ENCODE assay signal across 2 cellular contexts in the genomic region with DNA sequence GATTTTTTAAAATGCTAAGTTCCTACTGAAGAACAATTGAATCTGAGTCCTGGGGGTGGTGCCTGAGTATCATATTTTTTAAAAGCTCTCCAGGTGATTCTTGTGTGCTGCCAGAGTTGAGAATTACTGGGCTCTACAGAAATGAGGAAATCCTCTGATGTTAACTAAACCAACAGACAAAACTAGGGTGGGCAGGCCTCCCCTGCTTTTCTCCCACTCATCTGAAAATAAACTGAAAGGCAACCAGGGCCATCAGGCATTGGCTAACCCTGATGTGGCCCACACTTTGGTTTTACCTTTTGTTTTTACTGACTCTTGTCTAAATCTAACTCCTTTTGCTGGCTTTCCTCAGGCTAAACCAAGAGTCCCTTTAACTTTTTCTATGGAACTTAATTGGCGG.
TF ChIP-seq lines count a peak whose summit lies in the region.

No MANE protein-coding gene starts in this region.

TF ChIP-seq in GM23338, 12 proteins besides CTCF, POLR2A, EP300 and RAD21 (continues in another document):
- TF ChIP-seq POLR2AphosphoS5 (IDR thresholded peaks at IDR 0.05; ENCODE audit: low read depth) = no peak
- TF ChIP-seq EZH2 (IDR thresholded peaks at IDR 0.05; ENCODE audit: low read depth, unreplicated experiment) = no peak
- TF ChIP-seq NANOG (IDR thresholded peaks at IDR 0.05; ENCODE audit: borderline replicate concordance) = no peak
- TF ChIP-seq ZNF331 (CRISPR knock-in tag; IDR thresholded peaks at IDR 0.05; ENCODE audit: low read depth) = no peak
- no peak for TF ChIP-seq ZNF114 (CRISPR knock-in tag; IDR thresholded peaks at IDR 0.05)
- TF ChIP-seq STAT1 (IDR thresholded peaks at IDR 0.05; ENCODE audit: unreplicated experiment) = no peak
- TF ChIP-seq, protein P1, sequence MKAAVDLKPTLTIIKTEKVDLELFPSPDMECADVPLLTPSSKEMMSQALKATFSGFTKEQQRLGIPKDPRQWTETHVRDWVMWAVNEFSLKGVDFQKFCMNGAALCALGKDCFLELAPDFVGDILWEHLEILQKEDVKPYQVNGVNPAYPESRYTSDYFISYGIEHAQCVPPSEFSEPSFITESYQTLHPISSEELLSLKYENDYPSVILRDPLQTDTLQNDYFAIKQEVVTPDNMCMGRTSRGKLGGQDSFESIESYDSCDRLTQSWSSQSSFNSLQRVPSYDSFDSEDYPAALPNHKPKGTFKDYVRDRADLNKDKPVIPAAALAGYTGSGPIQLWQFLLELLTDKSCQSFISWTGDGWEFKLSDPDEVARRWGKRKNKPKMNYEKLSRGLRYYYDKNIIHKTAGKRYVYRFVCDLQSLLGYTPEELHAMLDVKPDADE (IDR thresholded peaks at IDR 0.05) = no peak
- TF ChIP-seq JUNB (IDR thresholded peaks at IDR 0.05; ENCODE audit: unreplicated experiment) = no peak
- TF ChIP-seq, protein P2, sequence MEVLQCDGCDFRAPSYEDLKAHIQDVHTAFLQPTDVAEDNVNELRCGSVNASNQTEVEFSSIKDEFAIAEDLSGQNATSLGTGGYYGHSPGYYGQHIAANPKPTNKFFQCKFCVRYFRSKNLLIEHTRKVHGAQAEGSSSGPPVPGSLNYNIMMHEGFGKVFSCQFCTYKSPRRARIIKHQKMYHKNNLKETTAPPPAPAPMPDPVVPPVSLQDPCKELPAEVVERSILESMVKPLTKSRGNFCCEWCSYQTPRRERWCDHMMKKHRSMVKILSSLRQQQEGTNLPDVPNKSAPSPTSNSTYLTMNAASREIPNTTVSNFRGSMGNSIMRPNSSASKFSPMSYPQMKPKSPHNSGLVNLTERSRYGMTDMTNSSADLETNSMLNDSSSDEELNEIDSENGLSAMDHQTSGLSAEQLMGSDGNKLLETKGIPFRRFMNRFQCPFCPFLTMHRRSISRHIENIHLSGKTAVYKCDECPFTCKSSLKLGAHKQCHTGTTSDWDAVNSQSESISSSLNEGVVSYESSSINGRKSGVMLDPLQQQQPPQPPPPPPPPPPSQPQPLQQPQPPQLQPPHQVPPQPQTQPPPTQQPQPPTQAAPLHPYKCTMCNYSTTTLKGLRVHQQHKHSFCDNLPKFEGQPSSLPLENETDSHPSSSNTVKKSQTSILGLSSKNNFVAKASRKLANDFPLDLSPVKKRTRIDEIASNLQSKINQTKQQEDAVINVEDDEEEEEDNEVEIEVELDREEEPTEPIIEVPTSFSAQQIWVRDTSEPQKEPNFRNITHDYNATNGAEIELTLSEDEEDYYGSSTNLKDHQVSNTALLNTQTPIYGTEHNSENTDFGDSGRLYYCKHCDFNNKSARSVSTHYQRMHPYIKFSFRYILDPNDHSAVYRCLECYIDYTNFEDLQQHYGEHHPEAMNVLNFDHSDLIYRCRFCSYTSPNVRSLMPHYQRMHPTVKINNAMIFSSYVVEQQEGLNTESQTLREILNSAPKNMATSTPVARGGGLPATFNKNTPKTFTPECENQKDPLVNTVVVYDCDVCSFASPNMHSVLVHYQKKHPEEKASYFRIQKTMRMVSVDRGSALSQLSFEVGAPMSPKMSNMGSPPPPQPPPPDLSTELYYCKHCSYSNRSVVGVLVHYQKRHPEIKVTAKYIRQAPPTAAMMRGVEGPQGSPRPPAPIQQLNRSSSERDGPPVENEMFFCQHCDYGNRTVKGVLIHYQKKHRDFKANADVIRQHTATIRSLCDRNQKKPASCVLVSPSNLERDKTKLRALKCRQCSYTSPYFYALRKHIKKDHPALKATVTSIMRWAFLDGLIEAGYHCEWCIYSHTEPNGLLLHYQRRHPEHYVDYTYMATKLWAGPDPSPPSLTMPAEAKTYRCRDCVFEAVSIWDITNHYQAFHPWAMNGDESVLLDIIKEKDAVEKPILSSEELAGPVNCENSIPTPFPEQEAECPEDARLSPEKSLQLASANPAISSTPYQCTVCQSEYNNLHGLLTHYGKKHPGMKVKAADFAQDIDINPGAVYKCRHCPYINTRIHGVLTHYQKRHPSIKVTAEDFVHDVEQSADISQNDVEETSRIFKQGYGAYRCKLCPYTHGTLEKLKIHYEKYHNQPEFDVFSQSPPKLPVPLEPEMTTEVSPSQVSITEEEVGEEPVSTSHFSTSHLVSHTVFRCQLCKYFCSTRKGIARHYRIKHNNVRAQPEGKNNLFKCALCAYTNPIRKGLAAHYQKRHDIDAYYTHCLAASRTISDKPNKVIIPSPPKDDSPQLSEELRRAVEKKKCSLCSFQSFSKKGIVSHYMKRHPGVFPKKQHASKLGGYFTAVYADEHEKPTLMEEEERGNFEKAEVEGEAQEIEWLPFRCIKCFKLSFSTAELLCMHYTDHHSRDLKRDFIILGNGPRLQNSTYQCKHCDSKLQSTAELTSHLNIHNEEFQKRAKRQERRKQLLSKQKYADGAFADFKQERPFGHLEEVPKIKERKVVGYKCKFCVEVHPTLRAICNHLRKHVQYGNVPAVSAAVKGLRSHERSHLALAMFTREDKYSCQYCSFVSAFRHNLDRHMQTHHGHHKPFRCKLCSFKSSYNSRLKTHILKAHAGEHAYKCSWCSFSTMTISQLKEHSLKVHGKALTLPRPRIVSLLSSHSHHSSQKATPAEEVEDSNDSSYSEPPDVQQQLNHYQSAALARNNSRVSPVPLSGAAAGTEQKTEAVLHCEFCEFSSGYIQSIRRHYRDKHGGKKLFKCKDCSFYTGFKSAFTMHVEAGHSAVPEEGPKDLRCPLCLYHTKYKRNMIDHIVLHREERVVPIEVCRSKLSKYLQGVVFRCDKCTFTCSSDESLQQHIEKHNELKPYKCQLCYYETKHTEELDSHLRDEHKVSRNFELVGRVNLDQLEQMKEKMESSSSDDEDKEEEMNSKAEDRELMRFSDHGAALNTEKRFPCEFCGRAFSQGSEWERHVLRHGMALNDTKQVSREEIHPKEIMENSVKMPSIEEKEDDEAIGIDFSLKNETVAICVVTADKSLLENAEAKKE (CRISPR knock-in tag; IDR thresholded peaks at IDR 0.05) = no peak
- TF ChIP-seq REST (IDR thresholded peaks at IDR 0.05; ENCODE audit: unreplicated experiment) = no peak

TF ChIP-seq in H1, 55 proteins besides CTCF, POLR2A, EP300 and RAD21:
- TF ChIP-seq SIRT6 (IDR thresholded peaks at IDR 0.05; ENCODE audit: low read length) (no peak), SP4 (IDR thresholded peaks at IDR 0.05; ENCODE audit: low read length) (no peak), JUN (IDR thresholded peaks at IDR 0.05; ENCODE audit: low read depth, low read length) (no peak), SP2 (IDR thresholded peaks at IDR 0.05; ENCODE audit: low read length) (no peak), RBBP5 (IDR thresholded peaks at IDR 0.05; ENCODE audit: borderline replicate concordance, low read depth, low read length) (no peak), TAF7 (optimal IDR thresholded peaks at IDR 0.05; ENCODE audit: borderline replicate concordance, low read depth, low read length) (no peak), SIN3A (conservative IDR thresholded peaks at IDR 0.05 in 1 of 2, IDR thresholded peaks at IDR 0.05 in 1 of 2; ENCODE audit: low read depth in 1 of 2, low read length in 2 of 2) (no peak), PHF8 (conservative IDR thresholded peaks at IDR 0.05; ENCODE audit: low read depth, low read length) (no peak), SP1 (IDR thresholded peaks at IDR 0.05; ENCODE audit: low read depth, low read length) (no peak), KDM4A (IDR thresholded peaks at IDR 0.05; ENCODE audit: low read depth, low read length, severe bottlenecking) (no peak), TEAD4 (IDR thresholded peaks at IDR 0.05; ENCODE audit: low read depth, low read length) (no peak), EZH2 (IDR thresholded peaks at IDR 0.05; ENCODE audit: low read depth, low read length, severe bottlenecking) (no peak), SIX5 (IDR thresholded peaks at IDR 0.05; ENCODE audit: low read depth, low read length) (no peak), ASH2L (IDR thresholded peaks at IDR 0.05; ENCODE audit: low read length) (no peak), RXRA (IDR thresholded peaks at IDR 0.05; ENCODE audit: insufficient read depth, low read depth, low read length) (no peak), ZNF274 (IDR thresholded peaks at IDR 0.05; ENCODE audit: borderline replicate concordance, extremely low read depth, low read length) (no peak)
